ENCODE assay signal across 7 cellular contexts in the genomic region with DNA sequence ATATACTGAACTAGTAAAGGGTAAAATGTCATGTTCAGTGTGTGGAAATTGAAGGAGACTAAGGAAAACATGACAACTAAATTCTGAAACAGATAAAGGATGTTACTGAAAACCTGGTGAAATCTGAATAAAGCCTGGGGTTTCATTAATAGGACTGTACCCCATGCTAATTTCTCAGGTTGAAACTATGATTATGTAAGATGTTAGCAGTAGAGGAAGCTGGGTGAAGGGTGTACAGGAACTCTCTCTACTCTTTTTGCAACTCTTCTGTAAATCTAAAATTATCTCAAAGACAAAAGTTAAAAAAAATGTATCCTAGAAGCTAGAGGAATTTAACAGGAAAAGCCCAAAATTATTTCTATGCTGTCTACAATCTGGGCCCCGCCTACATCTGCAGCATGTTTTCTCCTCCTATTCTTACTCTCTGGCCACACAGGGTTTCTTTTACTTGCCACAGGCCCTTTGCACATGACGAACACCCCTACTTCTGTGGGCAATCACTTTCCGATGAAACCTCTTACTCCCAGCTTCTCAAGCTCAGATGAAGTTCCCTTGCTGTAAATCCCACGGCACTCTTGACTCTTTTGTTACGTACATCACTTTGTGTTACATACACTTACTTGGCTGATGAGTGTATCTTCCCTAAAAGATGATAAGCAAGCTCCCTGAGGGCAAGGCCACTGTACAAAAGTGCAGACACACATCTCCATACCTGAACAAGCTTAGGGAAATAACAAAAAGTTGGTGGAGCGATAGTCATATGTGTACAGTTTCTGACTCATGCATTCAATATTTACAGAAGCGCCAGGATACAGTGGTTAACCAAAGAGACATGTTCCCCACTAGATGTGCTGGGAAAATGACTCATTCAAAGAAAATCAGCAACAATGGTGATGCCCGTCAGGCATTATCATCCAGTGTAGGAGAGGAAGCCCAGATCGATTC. TPM values are rescaled to one million over a fixed set of nuclear protein-coding genes. Genes with fewer than 3 reads are reported as not detected.
DNase-seq lines count a peak whose midpoint lies in the region; ATAC-seq and TF ChIP-seq lines count a peak whose summit lies in the region.

No MANE protein-coding gene starts in this region.

- no peak overlapping the region for H3K4me3 ChIP-seq in neutrophil (ENCODE audit: low read depth in 1 of 2, low read length in 1 of 2)

- H3K27ac ChIP-seq in neutrophil, result peak overlapping the region; percentile 70

- TF ChIP-seq CTCF in neutrophil (IDR thresholded peaks at IDR 0.05), result no peak

- peak; percentile 40 for DNase-seq in HT-29 (ENCODE audit: low spot score)
- DNase-seq in activated naive CD8-positive, alpha-beta T cell treated with anti-CD3 and anti-CD28 coated beads, Interleukin-2, amount 10 ng/mL, durations not matched to agents 7 days and 5 days, result no peak
- no peak for DNase-seq in activated CD8-positive, alpha-beta memory T cell treated with anti-CD3 and anti-CD28 coated beads, Interleukin-2, amount 50 U/mL, for 4 hours
- DNase-seq in NCI-H187 (lab: John Stamatoyannopoulos, UW), result no peak
- DNase-seq in NCI-H2029 treated with DMSO at 0.1 percent for 48 hours (lab: John Stamatoyannopoulos, UW), result no peak

- peaks cover 5% of the 10 kb centered on the region for H3K36me3 Mint-ChIP-seq in activated naive CD8-positive, alpha-beta T cell treated with anti-CD3 and anti-CD28 coated beads, Interleukin-2, amount 10 ng/mL, durations not matched to agents 7 days and 5 days

- H3K27me3 Mint-ChIP-seq in activated naive CD8-positive, alpha-beta T cell treated with anti-CD3 and anti-CD28 coated beads, Interleukin-2, amount 10 ng/mL, durations not matched to agents 7 days and 5 days, result no peaks in the 10 kb centered on the region

- H3K4me1 ChIP-seq in neutrophil (ENCODE audit: control insufficient read depth in 1 of 2, insufficient read depth in 1 of 2, low read depth in 1 of 2, low read length in 1 of 2), result peaks cover 27 to 32% of the 10 kb centered on the region in 2 experiments

- H3K36me3 ChIP-seq in neutrophil, result peaks cover 99% of the 10 kb centered on the region

- H3K4me1 Mint-ChIP-seq in activated naive CD8-positive, alpha-beta T cell treated with anti-CD3 and anti-CD28 coated beads, Interleukin-2, amount 10 ng/mL, durations not matched to agents 7 days and 5 days, result peaks cover 7% of the 10 kb centered on the region

- no peaks in the 10 kb centered on the region for H3K27me3 ChIP-seq in neutrophil

- ATAC-seq in GM18502 (IDR thresholded peaks at IDR 0.05; ENCODE audit: poor library complexity, unreplicated experiment), result peak; percentile 87
- ATAC-seq in activated naive CD8-positive, alpha-beta T cell treated with anti-CD3 and anti-CD28 coated beads, Interleukin-2, amount 10 ng/mL, durations not matched to agents 7 days and 5 days (ENCODE audit: low read depth), result peak; percentile 80

- POLR2A ChIA-PET in activated naive CD8-positive, alpha-beta T cell treated with anti-CD3 and anti-CD28 coated beads, Interleukin-2, amount 10 ng/mL, durations not matched to agents 7 days and 5 days (lab: Charles Lee), result interaction anchor here (0.6 to 0.7 kb wide), 2 partner anchors 954 to 957 kb away, joined by 3 to 4 read pairs; no protein-coding TSS in a partner anchor

- no peak overlapping the region for H3K27ac Mint-ChIP-seq in activated naive CD8-positive, alpha-beta T cell treated with anti-CD3 and anti-CD28 coated beads, Interleukin-2, amount 10 ng/mL, durations not matched to agents 7 days and 5 days

- peaks cover 5% of the 10 kb centered on the region for H3K9me3 Mint-ChIP-seq in activated naive CD8-positive, alpha-beta T cell treated with anti-CD3 and anti-CD28 coated beads, Interleukin-2, amount 10 ng/mL, durations not matched to agents 7 days and 5 days

- H3K9me3 ChIP-seq in neutrophil, result no peaks in the 10 kb centered on the region

- no peak overlapping the region for H3K4me3 Mint-ChIP-seq in activated naive CD8-positive, alpha-beta T cell treated with anti-CD3 and anti-CD28 coated beads, Interleukin-2, amount 10 ng/mL, durations not matched to agents 7 days and 5 days

RNA-seq across cellular contexts. Expression of a gene that starts 32.6 kb away (rescaled TPM):
- not detected in 2 replicates for total RNA-seq in HT-29 (2014; rRNA removed; shearing (Covaris generic))
- 1 to 10 TPM in 1 of 2 experiments, under 1 TPM in 1; 0.48 to 1.1 TPM for total RNA-seq in activated naive CD8-positive, alpha-beta T cell treated with anti-CD3 and anti-CD28 coated beads, Interleukin-2, amount 10 ng/mL, durations not matched to agents 7 days and 5 days
